16 cellular contexts compared by ENCODE assay signal in the genomic region with DNA sequence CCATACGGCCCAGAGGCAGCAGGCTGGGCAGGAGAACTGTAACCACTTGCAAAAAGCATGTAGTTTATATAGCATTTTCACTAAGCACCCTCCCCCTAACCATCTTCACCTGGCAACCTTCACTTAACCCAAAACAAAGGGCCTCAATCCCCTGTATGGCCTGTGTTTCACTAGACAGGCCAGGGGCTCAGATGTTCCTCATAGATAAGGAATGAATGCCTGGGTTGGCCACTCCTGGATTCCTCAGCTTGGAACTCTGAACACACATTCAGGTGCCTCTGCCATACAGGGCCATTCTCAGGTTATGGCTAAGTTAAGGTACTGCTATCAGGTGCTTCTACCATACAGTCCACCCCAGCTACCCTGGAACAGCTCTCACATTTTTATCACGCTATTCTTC. TPM values are rescaled to one million over a fixed set of nuclear protein-coding genes. Genes with fewer than 3 reads are reported as not detected.
DNase-seq lines count a peak whose midpoint lies in the region; ATAC-seq and TF ChIP-seq lines count a peak whose summit lies in the region.
"Had no signal": no experiment of that assay in that cellular context is flagged by ENCODE, and none has a peak within 500 bp of the region (broad histone marks: within the 10 kb centered on the region; RNA-seq: fewer than 3 reads in every experiment).

No MANE protein-coding gene starts in this region.

- H3K27me3 ChIP-seq in hepatocyte: no peaks in the 10 kb centered on the region
- H3K27me3 ChIP-seq in parathyroid adenoma (ENCODE audit: control insufficient read depth, insufficient read depth, low read length): no peaks in the 10 kb centered on the region
- H3K27me3 ChIP-seq: BLaER1 had no signal

- H3K27ac ChIP-seq in hepatocyte: peak overlapping the region; percentile 47
- no peak overlapping the region for H3K27ac ChIP-seq in parathyroid adenoma
- H3K27ac ChIP-seq: BLaER1 had no signal

- no peak overlapping the region for H3K27ac Mint-ChIP-seq in stimulated activated naive CD8-positive, alpha-beta T cell treated with anti-CD3 and anti-CD28 coated beads, Interleukin-15, amount 100 ng/mL, for 72 hours
- peak overlapping the region in 1 of 10 donors; percentile 16 for H3K27ac Mint-ChIP-seq in naive thymus-derived CD8-positive, alpha-beta T cell
- H3K27ac Mint-ChIP-seq: CD14-positive monocyte; CD4-positive, alpha-beta memory T cell had no signal

- POLR2A ChIA-PET in naive thymus-derived CD8-positive, alpha-beta T cell (lab: Charles Lee): no interaction called here

- H3K4me2 ChIP-seq in hepatocyte (no peak overlapping the region), parathyroid adenoma (ENCODE audit: low read length) (no peak overlapping the region)
- H3K4me2 ChIP-seq: BLaER1 had no signal

- no peaks in the 10 kb centered on the region for H3K4me1 Mint-ChIP-seq in stimulated activated naive CD8-positive, alpha-beta T cell treated with anti-CD3 and anti-CD28 coated beads, Interleukin-15, amount 100 ng/mL, for 72 hours
- no peaks in the 10 kb centered on the region for H3K4me1 Mint-ChIP-seq in naive thymus-derived CD8-positive, alpha-beta T cell
- H3K4me1 Mint-ChIP-seq: CD14-positive monocyte; CD4-positive, alpha-beta memory T cell; H9 had no signal

- no peak overlapping the region for H3K4me3 Mint-ChIP-seq in stimulated activated naive CD8-positive, alpha-beta T cell treated with anti-CD3 and anti-CD28 coated beads, Interleukin-15, amount 100 ng/mL, for 72 hours
- H3K4me3 Mint-ChIP-seq in naive thymus-derived CD8-positive, alpha-beta T cell: no peak overlapping the region
- H3K4me3 Mint-ChIP-seq: CD14-positive monocyte; CD4-positive, alpha-beta memory T cell; H9 had no signal

- TF ChIP-seq CTCF in hepatocyte (IDR thresholded peaks at IDR 0.05; ENCODE audit: poor library complexity): no peak
- TF ChIP-seq CTCF in parathyroid adenoma (IDR thresholded peaks at IDR 0.05): no peak

- H3K27me3 Mint-ChIP-seq in stimulated activated naive CD8-positive, alpha-beta T cell treated with anti-CD3 and anti-CD28 coated beads, Interleukin-15, amount 100 ng/mL, for 72 hours: no peaks in the 10 kb centered on the region
- no peaks in the 10 kb centered on the region for H3K27me3 Mint-ChIP-seq in naive thymus-derived CD8-positive, alpha-beta T cell
- H3K27me3 Mint-ChIP-seq: CD4-positive, alpha-beta memory T cell had no signal

- no peak overlapping the region for H3K9ac ChIP-seq in parathyroid adenoma
- H3K9ac ChIP-seq: BLaER1 had no signal

- H3K36me3 Mint-ChIP-seq in naive thymus-derived CD8-positive, alpha-beta T cell: no peaks in the 10 kb centered on the region
- H3K36me3 Mint-ChIP-seq: CD14-positive monocyte; CD4-positive, alpha-beta memory T cell had no signal

- H3K79me2 ChIP-seq in hepatocyte: no peaks in the 10 kb centered on the region
- no peaks in the 10 kb centered on the region for H3K79me2 ChIP-seq in parathyroid adenoma

- H3K36me3 ChIP-seq in hepatocyte (replicated peaks; ENCODE audit: insufficient read depth, low read depth) (no peaks in the 10 kb centered on the region), parathyroid adenoma (ENCODE audit: control insufficient read depth, insufficient read depth, low read length) (no peaks in the 10 kb centered on the region)
- H3K36me3 ChIP-seq: BLaER1 had no signal

- H3K4me1 ChIP-seq in hepatocyte (ENCODE audit: insufficient read depth) (no peaks in the 10 kb centered on the region), parathyroid adenoma (no peaks in the 10 kb centered on the region)
- H3K4me1 ChIP-seq: BLaER1 had no signal

- no peak for DNase-seq in stimulated activated naive CD8-positive, alpha-beta T cell treated with anti-CD3 and anti-CD28 coated beads, Interleukin-15, amount 100 ng/mL, for 72 hours
- no peak for DNase-seq in stimulated activated naive CD8-positive, alpha-beta T cell treated with anti-CD3 and anti-CD28 coated beads, Interleukin-15, Interleukin-2, amounts not matched to agents 100 U/mL and 50 U/mL, for 24 hours
- no peak for DNase-seq in hepatocyte (ENCODE audit: low spot score)
- no peak for DNase-seq in naive thymus-derived CD8-positive, alpha-beta T cell
- no peak for DNase-seq in SKM-1 treated with dmso at 0.1 percent for 144 hours (lab: John Stamatoyannopoulos, UW; ENCODE audit: unreplicated experiment)
- DNase-seq: 8988T; Calu3; CD4-positive, alpha-beta memory T cell; DMS79 treated with DMSO at 0.1 percent for 48 hours; H9 had no signal

- peak; percentile 4 for ATAC-seq in stimulated activated naive CD8-positive, alpha-beta T cell treated with anti-CD3 and anti-CD28 coated beads, Interleukin-15, amount 100 ng/mL, for 72 hours
- ATAC-seq in stimulated activated naive CD8-positive, alpha-beta T cell treated with anti-CD3 and anti-CD28 coated beads, Interleukin-15, Interleukin-2, amounts not matched to agents 100 U/mL and 50 U/mL, for 24 hours: no peak
- no peak for ATAC-seq in HG03571 (IDR thresholded peaks at IDR 0.05; ENCODE audit: unreplicated experiment)
- no peak for ATAC-seq in naive thymus-derived CD8-positive, alpha-beta T cell
- ATAC-seq: GM12878, HepG2 had no signal

- H3K9me2 ChIP-seq in hepatocyte (replicated peaks; ENCODE audit: insufficient read depth): no peaks in the 10 kb centered on the region

- H3K9me3 ChIP-seq in hepatocyte (ENCODE audit: low read depth): no peaks in the 10 kb centered on the region
- no peaks in the 10 kb centered on the region for H3K9me3 ChIP-seq in parathyroid adenoma (ENCODE audit: control insufficient read depth, low read length)
- H3K9me3 ChIP-seq: BLaER1 had no signal

- no peaks in the 10 kb centered on the region for H4K20me1 ChIP-seq in hepatocyte (ENCODE audit: insufficient read depth, poor library complexity, severe bottlenecking)
- H4K20me1 ChIP-seq: BLaER1 had no signal

- H3K4me3 ChIP-seq in hepatocyte (no peak overlapping the region), parathyroid adenoma (ENCODE audit: low read depth, low read length) (no peak overlapping the region)
- H3K4me3 ChIP-seq: BLaER1, GM12878 had no signal

- H3K9me3 Mint-ChIP-seq in stimulated activated naive CD8-positive, alpha-beta T cell treated with anti-CD3 and anti-CD28 coated beads, Interleukin-15, amount 100 ng/mL, for 72 hours: no peaks in the 10 kb centered on the region
- H3K9me3 Mint-ChIP-seq in naive thymus-derived CD8-positive, alpha-beta T cell: no peaks in the 10 kb centered on the region
- H3K9me3 Mint-ChIP-seq: CD14-positive monocyte had no signal

- H2AFZ ChIP-seq in hepatocyte (no peak overlapping the region), parathyroid adenoma (peak overlapping the region; percentile 30)

- WGBS in hepatocyte (ENCODE audit: low lambda C conversion rate, missing lambda C conversion rate): 69% methylated on average over 2 of the region's 2 CpGs

RNA-seq across cellular contexts. Expression of a gene that starts 10.3 kb away (rescaled TPM):
- 22.1 and 25.3 TPM in 2 replicates for total RNA-seq in hepatocyte
- polyA plus RNA-seq in hepatocyte: 13.7 and 18.3 TPM in 2 replicates
- total RNA-seq in naive thymus-derived CD8-positive, alpha-beta T cell: 10 to 100 TPM; 23.3 to 26.3 TPM
- polyA plus RNA-seq in naive thymus-derived CD8-positive, alpha-beta T cell: 1 to 10 TPM; 3.4 to 5.0 (median 4.4) TPM
